Comparison of ENCODE assay signal across 8 cellular contexts in the genomic region with DNA sequence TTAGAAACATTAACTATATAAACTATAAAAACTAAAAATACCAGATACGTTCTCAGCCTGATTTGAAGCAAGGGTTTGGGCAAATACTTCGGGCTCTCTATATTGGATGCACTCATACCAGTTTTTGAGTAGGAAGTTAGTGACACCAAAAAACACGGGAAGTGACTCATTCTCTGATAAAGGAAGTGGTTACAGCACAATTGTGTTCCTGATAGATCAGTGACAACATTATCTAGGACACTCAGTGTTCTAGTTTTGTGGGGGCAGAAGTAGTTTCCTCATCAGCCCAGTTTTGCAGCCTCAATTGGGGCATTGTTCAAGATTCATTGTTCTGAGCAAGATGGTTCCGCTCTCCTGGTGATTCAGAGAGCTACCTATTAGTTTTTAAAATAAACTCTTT.
DNase-seq lines count a peak whose midpoint lies in the region; ATAC-seq, FAIRE-seq and TF ChIP-seq lines count a peak whose summit lies in the region.

No MANE protein-coding gene starts in this region.

- H3K4me1 Mint-ChIP-seq in CD4-positive, alpha-beta memory T cell: peaks cover 40 to 65% (median 52%) of the 10 kb centered on the region in 4 donors
- H3K4me1 Mint-ChIP-seq in activated naive CD4-positive, alpha-beta T cell treated with anti-CD3 and anti-CD28 coated beads for 36 hours (ENCODE audit: low read depth): peaks cover 37% of the 10 kb centered on the region

- H3K9me3 Mint-ChIP-seq in CD4-positive, alpha-beta memory T cell: peaks cover 0 to 12% (median 4%) of the 10 kb centered on the region in 8 donors
- H3K9me3 Mint-ChIP-seq in activated naive CD4-positive, alpha-beta T cell treated with anti-CD3 and anti-CD28 coated beads for 36 hours: peaks cover 3% of the 10 kb centered on the region

- POLR2A ChIA-PET in CD4-positive, alpha-beta memory T cell (lab: Charles Lee; ENCODE audit: partially characterized antibody): interaction anchor here (0.5 to 1.7 kb wide), 6 partner anchors 10 to 1736 kb away, joined by 3 to 8 read pairs (median 4); no protein-coding TSS in a partner anchor

- H3K4me3 Mint-ChIP-seq in CD4-positive, alpha-beta memory T cell: peak overlapping the region; percentile 72 to 88 (median 79)
- H3K4me3 Mint-ChIP-seq in activated naive CD4-positive, alpha-beta T cell treated with anti-CD3 and anti-CD28 coated beads for 36 hours: no peak overlapping the region

- peak; percentile 72 to 83 (median 80) for DNase-seq in CD4-positive, alpha-beta memory T cell
- peak; percentile 82 for DNase-seq in NB4 (ENCODE audit: low read depth)
- DNase-seq in activated naive CD4-positive, alpha-beta T cell treated with anti-CD3 and anti-CD28 coated beads for 36 hours: peak; percentile 34
- peak; percentile 8 for DNase-seq in medulla oblongata (ENCODE audit: extremely low spot score)
- no peak for DNase-seq in NCI-H2107 treated with DMSO at 0.1 percent for 48 hours (lab: John Stamatoyannopoulos, UW; ENCODE audit: unreplicated experiment)
- no peak for DNase-seq in frontal cortex (ENCODE audit: low spot score in 2 of 2)
- DNase-seq in midbrain (lab: John Stamatoyannopoulos, UW): no peak

- intact Hi-C loops in CD4-positive, alpha-beta memory T cell (cut with micrococcal nuclease): loop anchor here (1.0 to 10.0 kb wide), 9 partner anchors 13 to 1736 kb away; partner anchors contain the start of genes IFT57 and NECTIN3
- intact Hi-C loops in activated naive CD4-positive, alpha-beta T cell treated with anti-CD3 and anti-CD28 coated beads for 36 hours (cut with micrococcal nuclease): loop anchor here (1.0 to 10.0 kb wide), 13 partner anchors 75 to 1955 kb away; partner anchors contain the start of genes CD96 and NECTIN3

- H3K27ac ChIP-seq in CD4-positive, alpha-beta memory T cell (ENCODE audit: low read depth, low read length): peak overlapping the region; percentile 40

- H3K4me1 ChIP-seq in CD4-positive, alpha-beta memory T cell (ENCODE audit: insufficient read depth, low read length): peaks cover 49% of the 10 kb centered on the region

- peaks cover 8 to 14% of the 10 kb centered on the region in 2 donors for H3K36me3 Mint-ChIP-seq in CD4-positive, alpha-beta memory T cell
- H3K36me3 Mint-ChIP-seq in activated naive CD4-positive, alpha-beta T cell treated with anti-CD3 and anti-CD28 coated beads for 36 hours (ENCODE audit: low read depth): no peaks in the 10 kb centered on the region

- H3K27ac Mint-ChIP-seq in CD4-positive, alpha-beta memory T cell: peak overlapping the region; percentile 83 to 97 (median 90)
- H3K27ac Mint-ChIP-seq in activated naive CD4-positive, alpha-beta T cell treated with anti-CD3 and anti-CD28 coated beads for 36 hours: no peak overlapping the region

- H3K27me3 Mint-ChIP-seq in CD4-positive, alpha-beta memory T cell: no peaks in the 10 kb centered on the region
- H3K27me3 Mint-ChIP-seq in activated naive CD4-positive, alpha-beta T cell treated with anti-CD3 and anti-CD28 coated beads for 36 hours (ENCODE audit: low read depth): no peaks in the 10 kb centered on the region

- no peaks in the 10 kb centered on the region for H3K36me3 ChIP-seq in CD4-positive, alpha-beta memory T cell (ENCODE audit: insufficient read depth, low read length)

- no peak for FAIRE-seq in frontal cortex (lab: Jason Lieb, UNC)

- H3K9me3 ChIP-seq in CD4-positive, alpha-beta memory T cell (ENCODE audit: control insufficient read depth in 1 of 2, low read length in 2 of 2): no peaks in the 10 kb centered on the region

- CTCF ChIA-PET in CD4-positive, alpha-beta memory T cell (lab: Charles Lee; ENCODE audit: partially characterized antibody): interaction anchor here (0.8 to 1.3 kb wide), 2 partner anchors 14 to 508 kb away, joined by 3 to 6 read pairs; no protein-coding TSS in a partner anchor
- CTCF ChIA-PET in activated naive CD4-positive, alpha-beta T cell treated with anti-CD3 and anti-CD28 coated beads for 36 hours (lab: Charles Lee): no interaction called here

- H3K4me3 ChIP-seq in CD4-positive, alpha-beta memory T cell (ENCODE audit: low read length in 2 of 2): no peak overlapping the region
- no peak overlapping the region for H3K4me3 ChIP-seq in NB4 (ENCODE audit: low read depth, low read length)

- no peak for TF ChIP-seq POLR2A in NB4 (IDR thresholded peaks at IDR 0.05; ENCODE audit: extremely low read depth, insufficient read length)

- peak; percentile 86 for ATAC-seq in GM21825 (IDR thresholded peaks at IDR 0.05; ENCODE audit: unreplicated experiment)

- no peak for TF ChIP-seq CTCF in NB4 (IDR thresholded peaks at IDR 0.05; ENCODE audit: low read depth, low read length)

- no peaks in the 10 kb centered on the region for H3K27me3 ChIP-seq in CD4-positive, alpha-beta memory T cell (ENCODE audit: insufficient read depth, low read length)

Comparison
In these comparisons a context has a peak if more than half of its experiments do, and no peak if none do; other contexts are left out.
1. DNase-seq: peak in CD4-positive, alpha-beta memory T cell (5 of 5), NB4 (single experiment), activated naive CD4-positive, alpha-beta T cell treated with anti-CD3 and anti-CD28 coated beads for 36 hours (single experiment) and medulla oblongata (single experiment); none in NCI-H2107 treated with DMSO at 0.1 percent for 48 hours (single experiment), frontal cortex (0 of 2) and midbrain (single experiment).